Comparison of ENCODE assay signal across 8 cellular contexts in genomic region chr2:264493-265468, GRCh38. TPM values are rescaled to one million over a fixed set of nuclear protein-coding genes. Genes with fewer than 3 reads are reported as not detected.
DNase-seq lines count a peak whose midpoint lies in the region; ATAC-seq and TF ChIP-seq lines count a peak whose summit lies in the region.

TSS of gene ACP1 (plus strand) at chr2:264947. CDS start at chr2:264965, 18 bp downstream.

- H3K4me1 ChIP-seq in colonic mucosa = no peaks in the 10 kb centered on the region

- no peaks in the 10 kb centered on the region for H3K36me3 ChIP-seq in colonic mucosa

- peak within 1 kb of the TSS; percentile 95 for H3K4me3 ChIP-seq in colonic mucosa

- no peaks in the 10 kb centered on the region for H3K9me3 ChIP-seq in colonic mucosa

- TF ChIP-seq CTCF in colonic mucosa (IDR thresholded peaks at IDR 0.05) = no peak

- peak within 1 kb of the TSS; percentile 89 for H3K27ac ChIP-seq in colonic mucosa
- H3K27ac ChIP-seq in layer of hippocampus (ENCODE audit: low read depth, low read length) = peak within 1 kb of the TSS; percentile 58

- intact Hi-C loops in colonic mucosa (cut with DNase I) = no loop called here

- ATAC-seq in GM19328 (IDR thresholded peaks at IDR 0.05; ENCODE audit: unreplicated experiment) = peak; percentile 83
- ATAC-seq in HG03469 (IDR thresholded peaks at IDR 0.05; ENCODE audit: unreplicated experiment) = peak; percentile 94

- DNase-seq in C1 segment of cervical spinal cord (lab: John Stamatoyannopoulos, UW) (peak; percentile 61 to 96 (median 86)), NCI-H526 (lab: John Stamatoyannopoulos, UW) (peak; percentile 91 to 99), colonic mucosa (peak; percentile 97)
- peak; percentile 95 for DNase-seq in activated CD4-positive, alpha-beta T cell treated with anti-CD3 and anti-CD28 coated beads for 48 hours
- peak; percentile 79 to 93 (median 88) for DNase-seq in stimulated activated CD4-positive, alpha-beta T cell treated with anti-CD3 and anti-CD28 coated beads, Interleukin-1b, Interleukin-23, amount 100 ng/mL, for 24 hours (ENCODE audit: low read depth in 4 of 4, low spot score in 1 of 4)

- H3K27me3 ChIP-seq in colonic mucosa = no peaks in the 10 kb centered on the region
- H3K27me3 ChIP-seq in layer of hippocampus (ENCODE audit: control insufficient read depth, insufficient read depth, low read length) = no peaks in the 10 kb centered on the region

- peak within 1 kb of the TSS; percentile 88 to 89 for H3K9ac ChIP-seq in colonic mucosa (ENCODE audit: low read depth in 2 of 2, low read length in 2 of 2)

RNA-seq across cellular contexts. Expression of gene ACP1, which starts in this region (rescaled TPM):
- total RNA-seq in colonic mucosa = 100 to 1,000 TPM in 1 of 2 donors, 10 to 100 TPM in 1; 92.5 to 106 TPM

Comparison
In these comparisons a context has a peak if more than half of its experiments do, and no peak if none do; other contexts are left out.
1. Peak in every context shown above with its lines: DNase-seq, ATAC-seq, H3K4me3 ChIP-seq and H3K27ac ChIP-seq.